Comparison of ENCODE assay signal across 9 cellular contexts in genomic region chr5:1204693-1205242, GRCh38.
DNase-seq lines count a peak whose midpoint lies in the region; ATAC-seq lines count a peak whose summit lies in the region.
"Had no signal": no experiment of that assay in that cellular context is flagged by ENCODE, and none has a peak within 500 bp of the region (broad histone marks: within the 10 kb centered on the region; RNA-seq: fewer than 3 reads in every experiment).

No MANE protein-coding gene starts in this region.

- DNase-seq in AG08395 (ENCODE audit: low spot score) (peak; percentile 27), HuH-7 (ENCODE audit: low spot score) (peak; percentile 88), SKM-1 (lab: John Stamatoyannopoulos, UW; ENCODE audit: unreplicated experiment) (peak; percentile 21), iPS-NIHi7 (ENCODE audit: extremely low spot score) (peak; percentile 63), NCI-H446 (lab: John Stamatoyannopoulos, UW) (no peak), NCI-H446 treated with DMSO at 0.1 percent for 48 hours (lab: John Stamatoyannopoulos, UW) (no peak), DMS79 treated with DMSO at 0.1 percent for 48 hours (lab: John Stamatoyannopoulos, UW) (no peak)
- DNase-seq: stimulated activated naive CD8-positive, alpha-beta T cell treated with anti-CD3 and anti-CD28 coated beads, Interleukin-15, amount 100 ng/mL, for 72 hours had no signal

- no peak for ATAC-seq in HG02798 (IDR thresholded peaks at IDR 0.05; ENCODE audit: poor library complexity, unreplicated experiment)
- ATAC-seq: stimulated activated naive CD8-positive, alpha-beta T cell treated with anti-CD3 and anti-CD28 coated beads, Interleukin-15, amount 100 ng/mL, for 72 hours had no signal

Comparison
In these comparisons a context has a peak if more than half of its experiments do, and no peak if none do; other contexts are left out.
1. DNase-seq: peak in AG08395 (single experiment), HuH-7 (single experiment), SKM-1 (single experiment) and iPS-NIHi7 (single experiment); none in NCI-H446 (0 of 2), NCI-H446 treated with DMSO at 0.1 percent for 48 hours (single experiment) and DMS79 treated with DMSO at 0.1 percent for 48 hours (single experiment).